Comparison of ENCODE assay signal across 10 cellular contexts in genomic region chr4:152304220-152304619, GRCh38.
DNase-seq lines count a peak whose midpoint lies in the region; ATAC-seq and TF ChIP-seq lines count a peak whose summit lies in the region.
"Had no signal": no experiment of that assay in that cellular context is flagged by ENCODE, and none has a peak within 500 bp of the region (broad histone marks: within the 10 kb centered on the region; RNA-seq: fewer than 3 reads in every experiment).

No MANE protein-coding gene starts in this region.

- H3K27me3 Mint-ChIP-seq in HFFc6 (ENCODE audit: insufficient read depth), result peaks cover 2% of the 10 kb centered on the region
- H3K27me3 Mint-ChIP-seq: activated naive CD8-positive, alpha-beta T cell had no signal

- H3K4me1 Mint-ChIP-seq in HFFc6 (ENCODE audit: low read depth), result peaks cover 13% of the 10 kb centered on the region

- no peak overlapping the region for H3K4me3 Mint-ChIP-seq in HFFc6
- H3K4me3 Mint-ChIP-seq: activated naive CD8-positive, alpha-beta T cell had no signal

- H3K4me3 ChIP-seq in fibroblast of the aortic adventitia (ENCODE audit: low read depth, low read length) (no peak overlapping the region), colonic mucosa (no peak overlapping the region)

- H3K27ac Mint-ChIP-seq in HFFc6, result no peak overlapping the region
- H3K27ac Mint-ChIP-seq: activated naive CD8-positive, alpha-beta T cell had no signal

- H3K36me3 ChIP-seq in colonic mucosa, result no peaks in the 10 kb centered on the region

- H3K9ac ChIP-seq in colonic mucosa (ENCODE audit: low read depth in 2 of 2, low read length in 2 of 2), result no peak overlapping the region

- intact Hi-C loops in colonic mucosa (cut with DNase I), result no loop called here

- no peaks in the 10 kb centered on the region for H3K4me1 ChIP-seq in colonic mucosa

- H3K36me3 Mint-ChIP-seq in HFFc6 (ENCODE audit: low read depth), result no peaks in the 10 kb centered on the region
- H3K36me3 Mint-ChIP-seq: activated naive CD8-positive, alpha-beta T cell had no signal

- H3K9me3 ChIP-seq in colonic mucosa, result no peaks in the 10 kb centered on the region

- peak; percentile 55 for ATAC-seq in GM18499 (IDR thresholded peaks at IDR 0.05; ENCODE audit: insufficient read depth, unreplicated experiment)
- peak; percentile 93 for ATAC-seq in GM21390 (IDR thresholded peaks at IDR 0.05; ENCODE audit: unreplicated experiment)
- ATAC-seq in HG03175 (IDR thresholded peaks at IDR 0.05; ENCODE audit: unreplicated experiment), result peak; percentile 93

- H3K27ac ChIP-seq in colonic mucosa, result no peak overlapping the region

- TF ChIP-seq CTCF in fibroblast of the aortic adventitia (IDR thresholded peaks at IDR 0.05; ENCODE audit: insufficient read depth, low read length), result no peak
- TF ChIP-seq CTCF in colonic mucosa (IDR thresholded peaks at IDR 0.05), result no peak
- no peak for TF ChIP-seq CTCF in HFFc6 (IDR thresholded peaks at IDR 0.05)

- no peaks in the 10 kb centered on the region for H3K27me3 ChIP-seq in colonic mucosa

- peak; percentile 17 for DNase-seq in fibroblast of the aortic adventitia (ENCODE audit: low read depth)
- no peak for DNase-seq in colonic mucosa
- no peak for DNase-seq in HFFc6
- no peak for DNase-seq in hypothalamus (lab: John Stamatoyannopoulos, UW)
- no peak for DNase-seq in activated naive CD4-positive, alpha-beta T cell treated with anti-CD3 and anti-CD28 coated beads, Interleukin-2, amount 50 U/mL, for 16 hours
- DNase-seq: T-helper 1 cell had no signal

- no peaks in the 10 kb centered on the region for H3K9me3 Mint-ChIP-seq in HFFc6
